Comparison of ENCODE assay signal across 12 cellular contexts in genomic region chr6:167824591-167825041, GRCh38. TPM values are rescaled to one million over a fixed set of nuclear protein-coding genes. Genes with fewer than 3 reads are reported as not detected.
A peak's percentile ranks its signal among the peaks of the same experiment; 100 is the strongest.
DNase-seq lines count a peak whose midpoint lies in the region; ATAC-seq and TF ChIP-seq lines count a peak whose summit lies in the region.
"Had no signal": no experiment of that assay in that cellular context is flagged by ENCODE, and none has a peak within 500 bp of the region (broad histone marks: within the 10 kb centered on the region; RNA-seq: fewer than 3 reads in every experiment).

No MANE protein-coding gene starts in this region.

- no peak overlapping the region for H3K4me2 ChIP-seq in mesenchymal stem cell (ENCODE audit: low read length, poor library complexity, severe bottlenecking)

- H2BK5ac ChIP-seq in mesenchymal stem cell (ENCODE audit: low read depth, low read length, poor library complexity, severe bottlenecking) = no peak overlapping the region

- H3K4me3 Mint-ChIP-seq in stimulated activated naive CD8-positive, alpha-beta T cell treated with anti-CD3 and anti-CD28 coated beads, Interleukin-15, Interleukin-2, amounts not matched to agents 100 ng/mL and 50 ng/mL, for 24 hours = peak overlapping the region; percentile 84

- H3K27ac Mint-ChIP-seq in stimulated activated naive CD8-positive, alpha-beta T cell treated with anti-CD3 and anti-CD28 coated beads, Interleukin-15, Interleukin-2, amounts not matched to agents 100 ng/mL and 50 ng/mL, for 24 hours = peak overlapping the region; percentile 36

- no peaks in the 10 kb centered on the region for H3K9me3 Mint-ChIP-seq in stimulated activated naive CD8-positive, alpha-beta T cell treated with anti-CD3 and anti-CD28 coated beads, Interleukin-15, Interleukin-2, amounts not matched to agents 100 ng/mL and 50 ng/mL, for 24 hours

- H4K91ac ChIP-seq in mesenchymal stem cell (ENCODE audit: low read length) = no peak overlapping the region

- no peak overlapping the region for H3K4ac ChIP-seq in mesenchymal stem cell (ENCODE audit: low read depth in 1 of 2, low read length in 2 of 2)

- peaks cover 75% of the 10 kb centered on the region for H3K27me3 Mint-ChIP-seq in stimulated activated naive CD8-positive, alpha-beta T cell treated with anti-CD3 and anti-CD28 coated beads, Interleukin-15, Interleukin-2, amounts not matched to agents 100 ng/mL and 50 ng/mL, for 24 hours

- no peak for ATAC-seq in stimulated activated naive CD8-positive, alpha-beta T cell treated with anti-CD3 and anti-CD28 coated beads, Interleukin-15, Interleukin-2, amounts not matched to agents 100 U/mL and 50 U/mL, for 24 hours
- no peak for ATAC-seq in HG02852 (IDR thresholded peaks at IDR 0.05; ENCODE audit: unreplicated experiment)
- ATAC-seq in upper lobe of right lung = no peak
- ATAC-seq in HG02870 (IDR thresholded peaks at IDR 0.05; ENCODE audit: unreplicated experiment) = no peak
- ATAC-seq: foreskin keratinocyte had no signal

- H3K36me3 Mint-ChIP-seq in stimulated activated naive CD8-positive, alpha-beta T cell treated with anti-CD3 and anti-CD28 coated beads, Interleukin-15, Interleukin-2, amounts not matched to agents 100 ng/mL and 50 ng/mL, for 24 hours (ENCODE audit: low read depth) = no peaks in the 10 kb centered on the region

- H3K23ac ChIP-seq in mesenchymal stem cell (ENCODE audit: low read length in 2 of 2) = no peak overlapping the region

- TF ChIP-seq CTCF in upper lobe of right lung (IDR thresholded peaks at IDR 0.05) = no peak

- DNase-seq in stimulated activated naive CD8-positive, alpha-beta T cell treated with anti-CD3 and anti-CD28 coated beads, Interleukin-15, Interleukin-2, amounts not matched to agents 100 U/mL and 50 U/mL, for 24 hours = no peak
- peak; percentile 45 for DNase-seq in astrocyte of the hippocampus (ENCODE audit: low read depth, low spot score)
- no peak for DNase-seq in mesenchymal stem cell
- DNase-seq in HuH-7 (ENCODE audit: low spot score) = no peak
- DNase-seq in upper lobe of right lung = no peak
- DNase-seq: activated naive CD4-positive, alpha-beta T cell treated with Interleukin-2 at 50 U/mL for 16 hours; DND-41; foreskin keratinocyte; NCI-H345 had no signal

- H3K18ac ChIP-seq in mesenchymal stem cell (ENCODE audit: low read depth in 1 of 2, low read length in 2 of 2) = no peak overlapping the region

- H2AK5ac ChIP-seq in mesenchymal stem cell (ENCODE audit: low read length, severe bottlenecking) = no peak overlapping the region

- H3K79me1 ChIP-seq in mesenchymal stem cell (replicated peaks; ENCODE audit: low read length, poor library complexity, severe bottlenecking) = peaks cover 2% of the 10 kb centered on the region

- H3K4me1 ChIP-seq in mesenchymal stem cell (ENCODE audit: control insufficient read depth, insufficient read depth, low read depth, low read length) = peaks cover 10% of the 10 kb centered on the region
- peaks cover 12% of the 10 kb centered on the region for H3K4me1 ChIP-seq in upper lobe of right lung

- peak overlapping the region; percentile 79 for H3K9ac ChIP-seq in mesenchymal stem cell (ENCODE audit: low read length)

- H3K36me3 ChIP-seq in mesenchymal stem cell (ENCODE audit: control insufficient read depth in 1 of 2, insufficient read depth in 2 of 2, low read depth in 1 of 2, low read length in 2 of 2) = peaks cover 0 to 3% of the 10 kb centered on the region in 2 experiments
- no peaks in the 10 kb centered on the region for H3K36me3 ChIP-seq in upper lobe of right lung

- H2BK120ac ChIP-seq in mesenchymal stem cell (ENCODE audit: low read depth, low read length) = no peak overlapping the region

- H3K9me3 ChIP-seq in mesenchymal stem cell (ENCODE audit: control insufficient read depth, low read length) (no peaks in the 10 kb centered on the region), upper lobe of right lung (no peaks in the 10 kb centered on the region)

- intact Hi-C loops in upper lobe of right lung (cut with DNase I) = no loop called here

- no peaks in the 10 kb centered on the region for H3K27me3 ChIP-seq in mesenchymal stem cell (ENCODE audit: control insufficient read depth in 1 of 2, insufficient read depth in 1 of 2, low read length in 2 of 2)
- no peaks in the 10 kb centered on the region for H3K27me3 ChIP-seq in upper lobe of right lung
- H3K27me3 ChIP-seq: foreskin keratinocyte had no signal

- H3K14ac ChIP-seq in mesenchymal stem cell (ENCODE audit: low read length in 2 of 2) = no peak overlapping the region

- peaks cover 30% of the 10 kb centered on the region for H3K4me1 Mint-ChIP-seq in stimulated activated naive CD8-positive, alpha-beta T cell treated with anti-CD3 and anti-CD28 coated beads, Interleukin-15, Interleukin-2, amounts not matched to agents 100 ng/mL and 50 ng/mL, for 24 hours (ENCODE audit: low read depth)

- no peak overlapping the region for H2BK15ac ChIP-seq in mesenchymal stem cell (ENCODE audit: low read depth, poor library complexity, severe bottlenecking)

- WGBS in mesenchymal stem cell = 84% methylated on average over 13 of the region's 13 CpGs

- H4K8ac ChIP-seq in mesenchymal stem cell (ENCODE audit: low read length) = no peak overlapping the region

- H2AFZ ChIP-seq in mesenchymal stem cell (ENCODE audit: low read depth, low read length) = no peak overlapping the region

- H3K4me3 ChIP-seq in mesenchymal stem cell (ENCODE audit: insufficient read depth in 1 of 2, low read depth in 1 of 2, low read length in 2 of 2) = peak overlapping the region in 1 of 2 experiments; percentile 92
- H3K4me3 ChIP-seq in upper lobe of right lung = no peak overlapping the region

- no peak overlapping the region for H3K27ac ChIP-seq in mesenchymal stem cell (ENCODE audit: low read length, poor library complexity, severe bottlenecking)
- H3K27ac ChIP-seq in upper lobe of right lung = no peak overlapping the region
- H3K27ac ChIP-seq: foreskin keratinocyte had no signal

- H2BK12ac ChIP-seq in mesenchymal stem cell (ENCODE audit: low read length in 2 of 2) = no peak overlapping the region

RNA-seq across cellular contexts. Expression of gene AFDN, which starts 2.1 kb away (rescaled TPM):
- polyA plus RNA-seq in mesenchymal stem cell (2013, experiment 1 of 2) = 47.4 TPM
- 42.9 TPM for polyA plus RNA-seq in mesenchymal stem cell (2013, experiment 2 of 2)
- 179 TPM for total RNA-seq in upper lobe of right lung
